ENCODE assay signal across 8 cellular contexts in genomic region chr10:23293145-23293724, GRCh38. TPM values are rescaled to one million over a fixed set of nuclear protein-coding genes. Genes with fewer than 3 reads are reported as not detected.
DNase-seq lines count a peak whose midpoint lies in the region; ATAC-seq and TF ChIP-seq lines count a peak whose summit lies in the region.

No MANE protein-coding gene starts in this region.

- intact Hi-C loops in tibial artery (cut with DNase I; ENCODE audit: low total_unique reads): no loop called here

- no peak overlapping the region for H4K8ac ChIP-seq in mesendoderm (ENCODE audit: low read depth, low read length)

- H3K79me1 ChIP-seq in mesendoderm (ENCODE audit: low read length): no peaks in the 10 kb centered on the region

- no peak overlapping the region for H3K4me2 ChIP-seq in mesendoderm (ENCODE audit: low read length)

- no peak overlapping the region for H2BK5ac ChIP-seq in mesendoderm (ENCODE audit: low read length)

- no peak overlapping the region for H3K18ac ChIP-seq in mesendoderm (ENCODE audit: low read length)

- peak; percentile 44 for DNase-seq in EH (ENCODE audit: low read depth)
- DNase-seq in NOMO-1 treated with DMSO at 0.1 percent for 48 hours (lab: John Stamatoyannopoulos, UW; ENCODE audit: unreplicated experiment): peak; percentile 44
- peak; percentile 68 for DNase-seq in mesendoderm
- no peak for DNase-seq in tibial artery
- no peak for DNase-seq in ureter (ENCODE audit: low spot score)

- no peak overlapping the region for H4K5ac ChIP-seq in mesendoderm (ENCODE audit: low read length)

- H3K4me3 ChIP-seq in mesendoderm (ENCODE audit: low read length): no peak overlapping the region
- H3K4me3 ChIP-seq in tibial artery: no peak overlapping the region

- WGBS in mesendoderm (ENCODE audit: extremely low coverage, insufficient coverage, low lambda C conversion rate): no CpG with 5 or more reads among the region's 7 CpGs

- H3K27me3 ChIP-seq in mesendoderm (ENCODE audit: insufficient read depth, low read length, poor library complexity) (no peaks in the 10 kb centered on the region), tibial artery (no peaks in the 10 kb centered on the region)

- H3K36me3 Mint-ChIP-seq in brain: no peaks in the 10 kb centered on the region

- no peak overlapping the region for H2BK120ac ChIP-seq in mesendoderm (ENCODE audit: low read depth, low read length)

- H3K9me3 ChIP-seq in tibial artery: no peaks in the 10 kb centered on the region

- no peaks in the 10 kb centered on the region for H3K79me2 ChIP-seq in mesendoderm (ENCODE audit: control insufficient read depth, insufficient read depth, low read length)

- H3K27ac ChIP-seq in mesendoderm (ENCODE audit: low read depth, low read length) (no peak overlapping the region), tibial artery (no peak overlapping the region)

- TF ChIP-seq CTCF in brain (conservative IDR thresholded peaks at IDR 0.05) (peak; percentile 56 to 79), tibial artery (IDR thresholded peaks at IDR 0.05) (no peak)

- H3K4me1 Mint-ChIP-seq in brain: peaks cover 43% of the 10 kb centered on the region

- ATAC-seq in GM19397 (IDR thresholded peaks at IDR 0.05; ENCODE audit: unreplicated experiment): peak; percentile 90
- ATAC-seq in HG03439 (IDR thresholded peaks at IDR 0.05; ENCODE audit: unreplicated experiment): peak; percentile 76

- H3K23ac ChIP-seq in mesendoderm (ENCODE audit: low read length): no peak overlapping the region

- H3K27me3 Mint-ChIP-seq in brain: peaks cover 4% of the 10 kb centered on the region

- peak overlapping the region in 3 of 5 experiments; percentile 33 to 47 (median 33) for H3K27ac Mint-ChIP-seq in brain

- peaks cover 0 to 12% (median 4%) of the 10 kb centered on the region in 5 experiments for H3K9me3 Mint-ChIP-seq in brain

- H2BK15ac ChIP-seq in mesendoderm (replicated peaks; ENCODE audit: low read depth): no peak overlapping the region

- H3K9ac ChIP-seq in mesendoderm (ENCODE audit: low read length): no peak overlapping the region

- peak overlapping the region in 4 of 5 experiments; percentile 24 to 64 (median 36) for H3K4me3 Mint-ChIP-seq in brain

- no peak overlapping the region for H2AK5ac ChIP-seq in mesendoderm (ENCODE audit: low read length)

- H3K36me3 ChIP-seq in mesendoderm (ENCODE audit: control insufficient read depth, insufficient read depth, low read length): no peaks in the 10 kb centered on the region
- H3K36me3 ChIP-seq in tibial artery: no peaks in the 10 kb centered on the region

- no peak overlapping the region for H3K4ac ChIP-seq in mesendoderm (ENCODE audit: low read depth, low read length)

- H3K4me1 ChIP-seq in mesendoderm (ENCODE audit: control insufficient read depth, low read depth, low read length) (no peaks in the 10 kb centered on the region), tibial artery (no peaks in the 10 kb centered on the region)

- no peak overlapping the region for H3K56ac ChIP-seq in mesendoderm (ENCODE audit: low read length)

RNA-seq across cellular contexts. Expression of gene C10orf67, which starts 51.4 kb away (rescaled TPM):
- 0.27 TPM for polyA plus RNA-seq in brain (ENCODE audit: insufficient read depth, low read depth, low replicate concordance)
- 0.07 TPM for polyA plus RNA-seq in mesendoderm (2013, experiment 1 of 2)
- not detected for polyA plus RNA-seq in mesendoderm (2013, experiment 2 of 2)
- not detected for total RNA-seq in ureter

Comparison
In these comparisons a context has a peak if more than half of its experiments do, and no peak if none do; other contexts are left out.
1. DNase-seq: peak in EH (single experiment), NOMO-1 treated with DMSO at 0.1 percent for 48 hours (single experiment) and mesendoderm (single experiment); none in tibial artery (0 of 2) and ureter (single experiment).
2. CTCF ChIP-seq: peak in brain (2 of 2); none in tibial artery (0 of 2).